In genomic region chr10:120513307-120513706, GRCh38 we compare ENCODE assay signal across 21 cellular contexts. TPM values are rescaled to one million over a fixed set of nuclear protein-coding genes. Genes with fewer than 3 reads are reported as not detected.
A peak's percentile ranks its signal among the peaks of the same experiment; 100 is the strongest.
DNase-seq lines count a peak whose midpoint lies in the region; FAIRE-seq and TF ChIP-seq lines count a peak whose summit lies in the region.
"Had no signal": no experiment of that assay in that cellular context is flagged by ENCODE, and none has a peak within 500 bp of the region (broad histone marks: within the 10 kb centered on the region; RNA-seq: fewer than 3 reads in every experiment).

No MANE protein-coding gene starts in this region.

- no peaks in the 10 kb centered on the region for H3K27me3 ChIP-seq in BE2C
- no peaks in the 10 kb centered on the region for H3K27me3 ChIP-seq in bronchial epithelial cell (ENCODE audit: control insufficient read depth, insufficient read depth, low read length)
- H3K27me3 ChIP-seq: BLaER1 treated with 17β-estradiol and CSF1 and Interleukin-3, amounts not matched to agents 10 nM and 100 nM had no signal

- DNase-seq in BE2C: no peak
- DNase-seq in NCI-H2227 (lab: John Stamatoyannopoulos, UW; ENCODE audit: unreplicated experiment): peak; percentile 17
- no peak for DNase-seq in bronchial epithelial cell (ENCODE audit: low read depth)
- DNase-seq in COLO668 (lab: John Stamatoyannopoulos, UW; ENCODE audit: unreplicated experiment): no peak
- DNase-seq in NCI-H1436 (lab: John Stamatoyannopoulos, UW): no peak
- DNase-seq in EL: no peak
- DNase-seq: 8988T; CD4-positive, alpha-beta T cell; CD8-positive, alpha-beta T cell; COR-L47; DMS 273 treated with DMSO at 0.1 percent for 48 hours; DMS153; DMS79; GF-D8 had no signal

- peaks cover 52% of the 10 kb centered on the region for H3K4me1 ChIP-seq in BE2C

- H3K4me3 ChIP-seq in BE2C (ENCODE audit: low read depth, low read length): peak overlapping the region; percentile 45; the same call in 1 of the 2 replicates
- H3K4me3 ChIP-seq in bronchial epithelial cell (ENCODE audit: low read depth, low read length): no peak overlapping the region
- H3K4me3 ChIP-seq: BLaER1 treated with 17β-estradiol and CSF1 and Interleukin-3, amounts not matched to agents 10 nM and 100 nM had no signal

- no peaks in the 10 kb centered on the region for H3K9me3 ChIP-seq in BE2C
- H3K9me3 ChIP-seq: BLaER1 treated with 17β-estradiol and CSF1 and Interleukin-3, amounts not matched to agents 10 nM and 100 nM had no signal

- peak; percentile 81 for FAIRE-seq in bronchial epithelial cell (lab: Jason Lieb, UNC)
- FAIRE-seq: A204.1, G401.6, GM12891, GM19239 had no signal

- TF ChIP-seq CTCF in BE2C (IDR thresholded peaks at IDR 0.05; ENCODE audit: low read depth, low read length) (no peak), bronchial epithelial cell (IDR thresholded peaks at IDR 0.05; ENCODE audit: insufficient read depth, low read length, severe bottlenecking) (no peak)

- H3K36me3 ChIP-seq in BE2C (no peaks in the 10 kb centered on the region), bronchial epithelial cell (ENCODE audit: control insufficient read depth, insufficient read depth, low read length) (no peaks in the 10 kb centered on the region)
- H3K36me3 ChIP-seq: BLaER1 treated with 17β-estradiol and CSF1 and Interleukin-3, amounts not matched to agents 10 nM and 100 nM had no signal

RNA-seq across cellular contexts. Expression of gene PLPP4, which starts 56.3 kb away (rescaled TPM):
- 3.8 TPM for polyA plus RNA-seq in BE2C (2012; ENCODE audit: insufficient read depth, insufficient read length, low read depth)
- 0.13 and 0.26 TPM in 2 replicates for total RNA-seq in bronchial epithelial cell
- total RNA-seq: A673; CD4-positive, alpha-beta T cell; CD8-positive, alpha-beta T cell had no signal
- polyA plus RNA-seq: AG04450 had no signal
